Comparison of ENCODE assay signal across 11 cellular contexts in the genomic region with DNA sequence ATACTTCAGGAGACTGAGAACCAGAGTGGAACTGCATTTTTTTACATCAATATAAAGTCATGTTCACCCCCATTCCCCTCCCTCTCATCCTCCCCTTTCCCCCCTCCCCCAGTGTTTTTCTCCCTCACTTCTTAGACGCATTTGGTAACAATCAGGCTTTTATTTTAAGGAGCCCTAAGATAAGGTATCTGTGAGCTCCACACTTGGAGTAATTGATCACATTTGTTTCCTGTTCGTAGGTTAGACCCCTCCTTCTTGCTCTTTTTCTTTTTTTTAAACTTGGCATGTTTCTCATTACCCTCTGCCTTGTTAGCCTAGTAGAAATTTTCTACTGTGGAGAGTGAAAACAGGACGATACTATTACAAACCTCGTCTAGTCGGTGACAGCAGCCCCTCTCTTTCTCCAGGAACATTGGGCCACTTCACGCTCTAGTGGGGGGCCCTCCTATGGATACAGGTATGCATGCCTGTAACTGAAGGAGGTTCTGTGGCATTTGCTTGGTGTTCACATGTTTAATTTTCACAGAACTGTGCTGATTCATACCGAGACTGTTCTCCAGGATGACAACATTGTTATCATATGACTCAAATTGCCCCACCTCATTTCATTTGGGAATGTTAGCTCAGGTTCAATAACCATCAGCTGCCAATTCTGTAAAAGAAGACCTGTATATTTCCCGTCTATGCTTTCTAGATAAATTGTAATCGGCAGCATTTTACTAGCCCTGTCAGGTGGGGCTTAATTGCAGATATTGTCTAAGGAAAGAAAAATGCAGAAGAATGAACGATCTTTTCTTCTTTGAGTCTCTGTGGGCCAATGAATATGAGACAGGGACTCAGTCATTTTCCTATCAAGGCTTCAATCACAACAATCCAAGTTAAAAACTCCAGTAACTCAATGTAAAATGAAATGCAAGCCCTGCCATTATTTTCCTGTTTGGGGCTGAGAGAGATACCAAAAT.
A peak's percentile ranks its signal among the peaks of the same experiment; 100 is the strongest.
DNase-seq lines count a peak whose midpoint lies in the region; ATAC-seq and TF ChIP-seq lines count a peak whose summit lies in the region.
"Had no signal": no experiment of that assay in that cellular context is flagged by ENCODE, and none has a peak within 500 bp of the region (broad histone marks: within the 10 kb centered on the region; RNA-seq: fewer than 3 reads in every experiment).

No MANE protein-coding gene starts in this region.

- no peak for ATAC-seq in GM21737 (IDR thresholded peaks at IDR 0.05; ENCODE audit: unreplicated experiment)

- H3K9me2 ChIP-seq in hepatocyte (replicated peaks; ENCODE audit: insufficient read depth), result no peaks in the 10 kb centered on the region

- peak; percentile 75 for DNase-seq in HT1080 (ENCODE audit: low read depth)
- DNase-seq in astrocyte of the hippocampus (ENCODE audit: low read depth, low spot score), result peak; percentile 15
- DNase-seq in hepatocyte (ENCODE audit: low spot score), result peak; percentile 31
- DNase-seq in transverse colon, result no peak
- no peak for DNase-seq in DMS 273 (lab: John Stamatoyannopoulos, UW; ENCODE audit: unreplicated experiment)
- no peak for DNase-seq in iPS-NIHi7 (ENCODE audit: extremely low spot score)
- no peak for DNase-seq in stimulated activated CD4-positive, alpha-beta T cell treated with anti-CD3 and anti-CD28 coated beads, Interleukin-4, amount 100 ng/mL, for 1 hour
- DNase-seq: activated CD4-positive, alpha-beta T cell treated with anti-CD3 and anti-CD28 coated beads, Interleukin-2, amount 50 U/mL, for 48 hours; DMS53; NCI-H1105 had no signal

- intact Hi-C loops in transverse colon (cut with DNase I; ENCODE audit: low total_unique reads), result no loop called here

- WGBS in hepatocyte (ENCODE audit: low lambda C conversion rate, missing lambda C conversion rate), result 37% methylated on average over 10 of the region's 10 CpGs
- 33 to 47% methylated on average over 5 to 10 of the region's 10 CpGs for WGBS in transverse colon (ENCODE audit: low coverage in 1 of 2), 2 donors

- peak overlapping the region; percentile 37 for H2AFZ ChIP-seq in hepatocyte

- TF ChIP-seq CTCF in hepatocyte (IDR thresholded peaks at IDR 0.05; ENCODE audit: poor library complexity) (no peak), transverse colon (IDR thresholded peaks at IDR 0.05) (no peak)

- no peak for TF ChIP-seq POLR2A in transverse colon (IDR thresholded peaks at IDR 0.05)

- H3K4me1 ChIP-seq in hepatocyte (ENCODE audit: insufficient read depth), result peaks cover 15% of the 10 kb centered on the region
- H3K4me1 ChIP-seq in transverse colon, result peaks cover 0 to 27% (median 4%) of the 10 kb centered on the region in 4 donors

- peak overlapping the region; percentile 82 for H3K27ac ChIP-seq in hepatocyte
- H3K27ac ChIP-seq in transverse colon, result peak overlapping the region in 3 of 4 donors; percentile 11 to 62 (median 26)

- H3K36me3 ChIP-seq in hepatocyte (replicated peaks; ENCODE audit: insufficient read depth, low read depth) (no peaks in the 10 kb centered on the region), transverse colon (no peaks in the 10 kb centered on the region)

- no peaks in the 10 kb centered on the region for H3K79me2 ChIP-seq in hepatocyte

- H3K27me3 ChIP-seq in hepatocyte, result no peaks in the 10 kb centered on the region
- H3K27me3 ChIP-seq in transverse colon, result peaks cover 1% of the 10 kb centered on the region

- H3K4me3 ChIP-seq in hepatocyte, result no peak overlapping the region
- no peak overlapping the region for H3K4me3 ChIP-seq in transverse colon

- in situ Hi-C loops in transverse colon (cut with MboI; ENCODE audit: low pct_ligation_motif_present in 1 of 4, low pct_unique_long_range_greater_than_20kb in 1 of 4, low sequenced_read_pairs in 3 of 4), result loop anchor here in 1 of 4 donors (25.0 kb wide), 1 partner anchor 112 kb away; no protein-coding TSS in a partner anchor

- no peaks in the 10 kb centered on the region for H4K20me1 ChIP-seq in hepatocyte (ENCODE audit: insufficient read depth, poor library complexity, severe bottlenecking)

- H3K9me3 ChIP-seq in hepatocyte (ENCODE audit: low read depth), result no peaks in the 10 kb centered on the region
- H3K9me3 ChIP-seq in transverse colon, result no peaks in the 10 kb centered on the region

- H3K4me2 ChIP-seq in hepatocyte, result peak overlapping the region; percentile 64

- no peak for TF ChIP-seq EP300 in transverse colon (IDR thresholded peaks at IDR 0.05; ENCODE audit: low read depth)

Comparison
In these comparisons a context has a peak if more than half of its experiments do, and no peak if none do; other contexts are left out.
1. DNase-seq: peak in HT1080 (single experiment), astrocyte of the hippocampus (single experiment) and hepatocyte (single experiment); none in transverse colon (single experiment), DMS 273 (single experiment), iPS-NIHi7 (single experiment) and stimulated activated CD4-positive, alpha-beta T cell treated with anti-CD3 and anti-CD28 coated beads, Interleukin-4, amount 100 ng/mL, for 1 hour (single experiment).